Comparison of ENCODE assay signal across 8 cellular contexts in the genomic region with DNA sequence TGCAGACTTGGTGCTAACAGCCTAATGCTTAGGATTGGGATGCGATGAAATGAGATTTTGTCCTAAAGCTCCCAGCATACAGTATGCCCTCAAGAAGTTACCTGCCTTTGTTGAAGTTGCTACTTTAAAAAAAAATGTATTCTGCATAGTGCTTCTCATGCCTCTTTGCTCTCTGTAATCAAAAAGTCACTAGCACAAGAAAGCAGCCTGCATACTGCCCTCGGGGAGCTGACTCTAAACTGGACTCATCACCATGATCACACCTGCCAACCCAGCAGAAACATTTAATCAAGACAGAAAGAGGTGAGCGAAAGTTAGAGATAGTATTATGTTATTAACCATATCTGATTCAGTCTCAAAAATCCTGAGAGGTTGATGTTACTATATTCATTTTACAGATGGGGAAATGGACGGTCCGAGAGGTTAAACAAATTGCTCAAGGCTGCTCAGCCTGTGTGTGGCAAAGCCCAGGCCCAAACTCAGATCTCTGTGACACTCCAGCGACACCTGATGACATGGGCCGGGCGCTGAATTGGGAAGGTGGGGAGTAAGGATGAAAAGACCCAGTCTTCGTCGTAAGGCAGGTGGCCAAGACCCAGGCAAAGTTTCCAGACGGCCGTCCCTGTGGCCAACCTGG. TPM values are rescaled to one million over a fixed set of nuclear protein-coding genes. Genes with fewer than 3 reads are reported as not detected.
DNase-seq lines count a peak whose midpoint lies in the region; ATAC-seq and TF ChIP-seq lines count a peak whose summit lies in the region.

No MANE protein-coding gene starts in this region.

- H3K4me1 ChIP-seq in Peyer's patch (peaks cover 0 to 20% (median 8%) of the 10 kb centered on the region in 4 donors), vagina (peaks cover 21% of the 10 kb centered on the region)

- H3K27ac ChIP-seq in AG04450 (ENCODE audit: low read depth, low read length) (no peak overlapping the region), Peyer's patch (peak overlapping the region in 1 of 4 donors; percentile 75), vagina (no peak overlapping the region)

- TF ChIP-seq POLR2A in Peyer's patch (IDR thresholded peaks at IDR 0.05) = no peak
- no peak for TF ChIP-seq POLR2A in vagina (IDR thresholded peaks at IDR 0.05)

- H3K27me3 ChIP-seq in AG04450 (ENCODE audit: control insufficient read depth, insufficient read depth, low read length) (peaks cover 4% of the 10 kb centered on the region), Peyer's patch (no peaks in the 10 kb centered on the region), vagina (no peaks in the 10 kb centered on the region)

- POLR2A ChIA-PET in AG04450 (lab: Yijun Ruan, JAX) = interaction anchor here (0.6 kb wide), 1 partner anchor 464 kb away, joined by 3 read pairs; no protein-coding TSS in a partner anchor

- H3K9me3 ChIP-seq in AG04450 (ENCODE audit: control insufficient read depth, insufficient read depth, low read length) (no peaks in the 10 kb centered on the region; the same call in 1 of the 2 replicates), Peyer's patch (no peaks in the 10 kb centered on the region), iPS-18c (ENCODE audit: control insufficient read depth, insufficient read depth, low read length) (peaks cover 2% of the 10 kb centered on the region), vagina (no peaks in the 10 kb centered on the region)

- ATAC-seq in GM19463 (IDR thresholded peaks at IDR 0.05; ENCODE audit: unreplicated experiment) = peak; percentile 3

- H3K36me3 ChIP-seq in Peyer's patch (no peaks in the 10 kb centered on the region), vagina (no peaks in the 10 kb centered on the region)

- intact Hi-C loops in vagina (cut with DNase I) = no loop called here

- no peak for DNase-seq in AG04450 (ENCODE audit: low read depth, low spot score)
- peak in 1 of 3 donors; percentile 31 for DNase-seq in Peyer's patch
- peak in 1 of 2 donors; percentile 84 for DNase-seq in vagina (ENCODE audit: extremely low spot score in 2 of 2)
- no peak for DNase-seq in NCI-H345 (lab: John Stamatoyannopoulos, UW)
- no peak for DNase-seq in stimulated activated naive CD4-positive, alpha-beta T cell (lab: John Stamatoyannopoulos, UW)
- no peak for DNase-seq in NCI-H128 (lab: John Stamatoyannopoulos, UW; ENCODE audit: unreplicated experiment)

- peak overlapping the region; percentile 66 for H3K4me3 ChIP-seq in AG04450 (ENCODE audit: low read depth, low read length)
- H3K4me3 ChIP-seq in Peyer's patch = peak overlapping the region; percentile 48 to 77 (median 59)
- peak overlapping the region; percentile 47; the same call in 1 of the 2 replicates for H3K4me3 ChIP-seq in iPS-18c (ENCODE audit: insufficient read depth, low read depth, low read length)
- peak overlapping the region; percentile 63 to 69 for H3K4me3 ChIP-seq in vagina

- no peak for TF ChIP-seq CTCF in AG04450 (IDR thresholded peaks at IDR 0.05; ENCODE audit: low read depth, low read length)
- TF ChIP-seq CTCF in Peyer's patch (IDR thresholded peaks at IDR 0.05) = no peak
- no peak for TF ChIP-seq CTCF in vagina (IDR thresholded peaks at IDR 0.05)

- CTCF ChIA-PET in AG04450 (lab: Charles Lee) = interaction anchor here (0.6 to 1.8 kb wide), 5 partner anchors 25 to 221 kb away, joined by 3 to 9 read pairs (median 4); no protein-coding TSS in a partner anchor

RNA-seq across cellular contexts. Expression of a gene that starts 1.1 kb away (rescaled TPM):
- polyA plus RNA-seq in AG04450 (2011; rRNA removed) = 1.4 and 1.5 TPM in 2 replicates
- 0.48 and 0.60 TPM in 2 replicates for polyA minus RNA-seq in AG04450 (2011; rRNA and poly(A)+ RNA removed)
- total RNA-seq in Peyer's patch (1 to 10 TPM in 3 of 4 donors, not detected in 1; 2.1 to 6.6 (median 4.7) TPM), vagina (7.9 TPM)
